In genomic region chr9:91427873-91428272, GRCh38 we compare ENCODE assay signal across 16 cellular contexts. TPM values are rescaled to one million over a fixed set of nuclear protein-coding genes. Genes with fewer than 3 reads are reported as not detected.
DNase-seq lines count a peak whose midpoint lies in the region; FAIRE-seq and TF ChIP-seq lines count a peak whose summit lies in the region.
"Had no signal": no experiment of that assay in that cellular context is flagged by ENCODE, and none has a peak within 500 bp of the region (broad histone marks: within the 10 kb centered on the region; RNA-seq: fewer than 3 reads in every experiment).

No MANE protein-coding gene starts in this region.

- no peak overlapping the region for H3K4me3 Mint-ChIP-seq in glutamatergic neuron (ENCODE audit: unreplicated experiment)
- H3K4me3 Mint-ChIP-seq: activated naive CD4-positive, alpha-beta T cell treated with anti-CD3 and anti-CD28 coated beads, Interleukin-2, amount 50 U/mL, for 24 hours; IgD-negative memory B cell had no signal

- H3K9me3 ChIP-seq in fibroblast of lung (ENCODE audit: control insufficient read depth, insufficient read depth, low read depth, low read length) = no peaks in the 10 kb centered on the region
- H3K9me3 ChIP-seq: SJCRH30, thyroid gland had no signal

- H3K27me3 Mint-ChIP-seq in glutamatergic neuron (ENCODE audit: unreplicated experiment) = peaks cover 14% of the 10 kb centered on the region

- no peak for TF ChIP-seq CTCF in fibroblast of lung (conservative IDR thresholded peaks at IDR 0.05 in 1 of 2, IDR thresholded peaks at IDR 0.05 in 1 of 2; ENCODE audit: low read depth in 1 of 2, low read length in 2 of 2)
- no peak for TF ChIP-seq CTCF in glutamatergic neuron (IDR thresholded peaks at IDR 0.05; ENCODE audit: partially characterized antibody, unreplicated experiment)

- H3K4me2 ChIP-seq in fibroblast of lung (ENCODE audit: extremely low read depth, insufficient read depth, low read length) = no peak overlapping the region

- peaks cover 15% of the 10 kb centered on the region for H3K9me3 Mint-ChIP-seq in glutamatergic neuron (ENCODE audit: unreplicated experiment)
- H3K9me3 Mint-ChIP-seq: activated naive CD4-positive, alpha-beta T cell treated with anti-CD3 and anti-CD28 coated beads, Interleukin-2, amount 50 U/mL, for 24 hours; IgD-negative memory B cell had no signal

- DNase-seq in SIG-M5 treated with dmso at 0.1 percent for 504 hours (lab: John Stamatoyannopoulos, UW; ENCODE audit: unreplicated experiment) = peak; percentile 29
- no peak for DNase-seq in SIG-M5 (lab: John Stamatoyannopoulos, UW)
- peak; percentile 81 for DNase-seq in RCC 7860 (ENCODE audit: low spot score)
- peak; percentile 83 to 84 for DNase-seq in fibroblast of lung (ENCODE audit: low read depth in 2 of 2)
- DNase-seq in stromal cell of bone marrow (ENCODE audit: low read depth) = peak; percentile 85
- DNase-seq in glutamatergic neuron = no peak
- DNase-seq in H7 = no peak
- no peak for DNase-seq in epidermal melanocyte (ENCODE audit: insufficient read length, low spot score)
- DNase-seq: effector CD8-positive, alpha-beta T cell; occipital lobe; SJCRH30; thyroid gland had no signal

- H3K36me3 Mint-ChIP-seq in glutamatergic neuron (ENCODE audit: unreplicated experiment) = no peaks in the 10 kb centered on the region
- H3K36me3 Mint-ChIP-seq: activated naive CD4-positive, alpha-beta T cell treated with anti-CD3 and anti-CD28 coated beads, Interleukin-2, amount 50 U/mL, for 24 hours; IgD-negative memory B cell had no signal

- no peak overlapping the region for H3K27ac ChIP-seq in fibroblast of lung (ENCODE audit: insufficient read depth, low read length)
- H3K27ac ChIP-seq: SJCRH30, thyroid gland had no signal

- no peak overlapping the region for H3K9ac ChIP-seq in fibroblast of lung (ENCODE audit: insufficient read depth, low read length)

- H3K4me3 ChIP-seq in fibroblast of lung (replicated peaks in 1 of 4; ENCODE audit: control extremely low read depth in 1 of 4, insufficient read depth in 1 of 4, low read depth in 3 of 4, low read length in 4 of 4) (no peak overlapping the region), H7 (ENCODE audit: insufficient read depth, low read depth, low read length) (no peak overlapping the region)
- H3K4me3 ChIP-seq: SJCRH30, thyroid gland had no signal

- no peaks in the 10 kb centered on the region for H3K36me3 ChIP-seq in fibroblast of lung (ENCODE audit: control insufficient read depth, insufficient read depth, low read length)
- H3K36me3 ChIP-seq in H7 (replicated peaks; ENCODE audit: control insufficient read depth, insufficient read depth, low read length) = no peaks in the 10 kb centered on the region
- H3K36me3 ChIP-seq: SJCRH30, thyroid gland had no signal

- H2AFZ ChIP-seq in fibroblast of lung (ENCODE audit: low read length) = no peak overlapping the region

- H3K4me1 ChIP-seq in fibroblast of lung (ENCODE audit: control insufficient read depth, extremely low read depth, insufficient read depth, low read length) = peaks cover 5% of the 10 kb centered on the region
- H3K4me1 ChIP-seq: SJCRH30 had no signal

- FAIRE-seq in RCC 7860 (lab: Jason Lieb, UNC) = peak; percentile 87
- FAIRE-seq: A204.1, G401.6 had no signal

- H4K20me1 ChIP-seq in fibroblast of lung (ENCODE audit: control insufficient read depth, extremely low read depth, insufficient read depth, low read length) = no peaks in the 10 kb centered on the region

- no peaks in the 10 kb centered on the region for H3K27me3 ChIP-seq in fibroblast of lung (ENCODE audit: control insufficient read depth, insufficient read depth, low read length)
- peaks cover 19% of the 10 kb centered on the region for H3K27me3 ChIP-seq in H7 (ENCODE audit: control insufficient read depth, insufficient read depth, low read length)
- H3K27me3 ChIP-seq: SJCRH30, thyroid gland had no signal

- peaks cover 8% of the 10 kb centered on the region for H3K4me1 Mint-ChIP-seq in glutamatergic neuron (ENCODE audit: low read depth, unreplicated experiment)

- H3K79me2 ChIP-seq in fibroblast of lung (ENCODE audit: control insufficient read depth, insufficient read depth, low read length) = peaks cover 4% of the 10 kb centered on the region

- H3K27ac Mint-ChIP-seq in glutamatergic neuron (ENCODE audit: unreplicated experiment) = no peak overlapping the region
- H3K27ac Mint-ChIP-seq: activated naive CD4-positive, alpha-beta T cell treated with anti-CD3 and anti-CD28 coated beads, Interleukin-2, amount 50 U/mL, for 24 hours; IgD-negative memory B cell had no signal

RNA-seq across cellular contexts. Expression of gene NFIL3, which starts 4.2 kb away (rescaled TPM):
- total RNA-seq in fibroblast of lung (62.3 and 70.1 TPM in 2 replicates), glutamatergic neuron (ENCODE audit: unreplicated experiment) (32.4 TPM)
- 43.2 and 58.7 TPM in 2 replicates for polyA plus RNA-seq in fibroblast of lung
- 38.6 and 47.1 TPM in 2 replicates for polyA plus RNA-seq in fibroblast of lung (2012)
- polyA minus RNA-seq in fibroblast of lung (ENCODE audit: low replicate concordance) = 5.3 and 7.1 TPM in 2 replicates
- total RNA-seq in H7 (2014; rRNA removed; shearing (Covaris generic)) = 5.0 and 7.9 TPM in 2 replicates

Comparison
In these comparisons a context has a peak if more than half of its experiments do, and no peak if none do; other contexts are left out.
1. DNase-seq: peak in SIG-M5 treated with dmso at 0.1 percent for 504 hours (single experiment), RCC 7860 (single experiment), fibroblast of lung (2 of 2) and stromal cell of bone marrow (single experiment); none in SIG-M5 (single experiment), glutamatergic neuron (single experiment), H7 (single experiment) and epidermal melanocyte (single experiment).